In genomic region chr1:62912028-62912638, GRCh38 we compare ENCODE assay signal across 9 cellular contexts.
DNase-seq lines count a peak whose midpoint lies in the region; ATAC-seq and TF ChIP-seq lines count a peak whose summit lies in the region.
"Had no signal": no experiment of that assay in that cellular context is flagged by ENCODE, and none has a peak within 500 bp of the region (broad histone marks: within the 10 kb centered on the region; RNA-seq: fewer than 3 reads in every experiment).

No MANE protein-coding gene starts in this region.

- no peaks in the 10 kb centered on the region for H3K9me3 Mint-ChIP-seq in activated CD4-positive, alpha-beta T cell treated with anti-CD3 and anti-CD28 coated beads, Interleukin-2, amount 10 ng/mL, durations not matched to agents 7 days and 5 days

- H3K27ac ChIP-seq in effector memory CD4-positive, alpha-beta T cell (ENCODE audit: insufficient read depth, low read length, poor library complexity, severe bottlenecking) = no peak overlapping the region

- H3K9me3 ChIP-seq in effector memory CD4-positive, alpha-beta T cell (ENCODE audit: control insufficient read depth, low read length) = no peaks in the 10 kb centered on the region

- H3K4me3 ChIP-seq in effector memory CD4-positive, alpha-beta T cell (ENCODE audit: insufficient read depth, low read depth, low read length, poor library complexity, severe bottlenecking) = no peak overlapping the region

- no peak overlapping the region for H3K27ac Mint-ChIP-seq in activated CD4-positive, alpha-beta T cell treated with anti-CD3 and anti-CD28 coated beads, Interleukin-2, amount 10 ng/mL, durations not matched to agents 7 days and 5 days

- H3K36me3 Mint-ChIP-seq in activated CD4-positive, alpha-beta T cell treated with anti-CD3 and anti-CD28 coated beads, Interleukin-2, amount 10 ng/mL, durations not matched to agents 7 days and 5 days (ENCODE audit: low read depth) = no peaks in the 10 kb centered on the region

- TF ChIP-seq CTCF in GM20000 (IDR thresholded peaks at IDR 0.05; ENCODE audit: extremely low read depth, missing control alignments) = peak; percentile 74

- peaks cover 5% of the 10 kb centered on the region for H3K27me3 Mint-ChIP-seq in activated CD4-positive, alpha-beta T cell treated with anti-CD3 and anti-CD28 coated beads, Interleukin-2, amount 10 ng/mL, durations not matched to agents 7 days and 5 days

- CTCF ChIA-PET in activated CD4-positive, alpha-beta T cell treated with anti-CD3 and anti-CD28 coated beads, Interleukin-2, amount 10 ng/mL, durations not matched to agents 7 days and 5 days (lab: Charles Lee) = no interaction called here

- POLR2A ChIA-PET in activated CD4-positive, alpha-beta T cell treated with anti-CD3 and anti-CD28 coated beads, Interleukin-2, amount 10 ng/mL, durations not matched to agents 7 days and 5 days (lab: Charles Lee) = no interaction called here

- H3K4me3 Mint-ChIP-seq in activated CD4-positive, alpha-beta T cell treated with anti-CD3 and anti-CD28 coated beads, Interleukin-2, amount 10 ng/mL, durations not matched to agents 7 days and 5 days = no peak overlapping the region

- H3K4me1 ChIP-seq in effector memory CD4-positive, alpha-beta T cell (ENCODE audit: control insufficient read depth, insufficient read depth, low read length, poor library complexity, severe bottlenecking) = peaks cover 7% of the 10 kb centered on the region

- ATAC-seq in SK-N-SH treated with all-trans-retinoic acid at 6 μM for 48 hours = peak; percentile 61

- peak; percentile 46 for DNase-seq in AG20443 (ENCODE audit: low spot score)
- peak; percentile 14 for DNase-seq in GM20000 (ENCODE audit: low spot score)
- DNase-seq in iPS-NIHi7 (ENCODE audit: extremely low spot score) = peak; percentile 37
- DNase-seq in effector memory CD4-positive, alpha-beta T cell = no peak
- DNase-seq in activated naive CD4-positive, alpha-beta T cell (lab: John Stamatoyannopoulos, UW) = no peak
- DNase-seq in amniotic stem cell (lab: John Stamatoyannopoulos, UW) = no peak
- no peak for DNase-seq in activated CD4-positive, alpha-beta T cell treated with anti-CD3 and anti-CD28 coated beads, Interleukin-2, amount 10 ng/mL, durations not matched to agents 7 days and 5 days
- DNase-seq: activated CD4-positive, alpha-beta T cell treated with anti-CD3 and anti-CD28 coated beads for 4 hours had no signal

- H3K27me3 ChIP-seq in effector memory CD4-positive, alpha-beta T cell (replicated peaks; ENCODE audit: control insufficient read depth, insufficient read depth, low read length, poor library complexity, severe bottlenecking) = no peaks in the 10 kb centered on the region

- H3K4me1 Mint-ChIP-seq in activated CD4-positive, alpha-beta T cell treated with anti-CD3 and anti-CD28 coated beads, Interleukin-2, amount 10 ng/mL, durations not matched to agents 7 days and 5 days = peaks cover 4% of the 10 kb centered on the region

- no peaks in the 10 kb centered on the region for H3K36me3 ChIP-seq in effector memory CD4-positive, alpha-beta T cell (ENCODE audit: control insufficient read depth, insufficient read depth, low read length)

TF ChIP-seq in SK-N-SH treated with all-trans-retinoic acid at 6 μM for 48 hours, 23 proteins besides CTCF, POLR2A, EP300 and RAD21:
- TF ChIP-seq CSDC2 (CRISPR knock-in tag; IDR thresholded peaks at IDR 0.05) (no peak), ARNTL (CRISPR knock-in tag; IDR thresholded peaks at IDR 0.05; ENCODE audit: borderline replicate concordance, low read depth) (no peak), TSHZ2 (CRISPR knock-in tag; IDR thresholded peaks at IDR 0.05) (no peak), GLIS3 (CRISPR knock-in tag; IDR thresholded peaks at IDR 0.05) (no peak), RARB (CRISPR knock-in tag; IDR thresholded peaks at IDR 0.05) (no peak), PATZ1 (CRISPR knock-in tag; IDR thresholded peaks at IDR 0.05; ENCODE audit: borderline replicate concordance) (no peak), CREB5 (CRISPR knock-in tag; IDR thresholded peaks at IDR 0.05; ENCODE audit: low read depth) (no peak), ISL1 (CRISPR knock-in tag; IDR thresholded peaks at IDR 0.05) (no peak)
- TF ChIP-seq, protein P1, sequence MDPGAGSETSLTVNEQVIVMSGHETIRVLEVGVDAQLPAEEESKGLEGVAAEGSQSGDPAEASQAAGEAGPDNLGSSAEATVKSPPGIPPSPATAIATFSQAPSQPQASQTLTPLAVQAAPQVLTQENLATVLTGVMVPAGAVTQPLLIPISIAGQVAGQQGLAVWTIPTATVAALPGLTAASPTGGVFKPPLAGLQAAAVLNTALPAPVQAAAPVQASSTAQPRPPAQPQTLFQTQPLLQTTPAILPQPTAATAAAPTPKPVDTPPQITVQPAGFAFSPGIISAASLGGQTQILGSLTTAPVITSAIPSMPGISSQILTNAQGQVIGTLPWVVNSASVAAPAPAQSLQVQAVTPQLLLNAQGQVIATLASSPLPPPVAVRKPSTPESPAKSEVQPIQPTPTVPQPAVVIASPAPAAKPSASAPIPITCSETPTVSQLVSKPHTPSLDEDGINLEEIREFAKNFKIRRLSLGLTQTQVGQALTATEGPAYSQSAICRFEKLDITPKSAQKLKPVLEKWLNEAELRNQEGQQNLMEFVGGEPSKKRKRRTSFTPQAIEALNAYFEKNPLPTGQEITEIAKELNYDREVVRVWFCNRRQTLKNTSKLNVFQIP (CRISPR knock-in tag; IDR thresholded peaks at IDR 0.05; ENCODE audit: borderline replicate concordance, low read depth) = no peak

Comparison
In these comparisons a context has a peak if more than half of its experiments do, and no peak if none do; other contexts are left out.
1. DNase-seq: peak in AG20443 (single experiment), GM20000 (single experiment) and iPS-NIHi7 (single experiment); none in effector memory CD4-positive, alpha-beta T cell (0 of 3), activated naive CD4-positive, alpha-beta T cell (0 of 4), amniotic stem cell (single experiment) and activated CD4-positive, alpha-beta T cell treated with anti-CD3 and anti-CD28 coated beads, Interleukin-2, amount 10 ng/mL, durations not matched to agents 7 days and 5 days (single experiment).